Comparison of ENCODE assay signal across 15 cellular contexts in genomic region chr2:96801464-96802280, GRCh38. TPM values are rescaled to one million over a fixed set of nuclear protein-coding genes. Genes with fewer than 3 reads are reported as not detected.
DNase-seq lines count a peak whose midpoint lies in the region; ATAC-seq, FAIRE-seq and TF ChIP-seq lines count a peak whose summit lies in the region.
"Had no signal": no experiment of that assay in that cellular context is flagged by ENCODE, and none has a peak within 500 bp of the region (broad histone marks: within the 10 kb centered on the region; RNA-seq: fewer than 3 reads in every experiment).

No MANE protein-coding gene starts in this region.

- H3K36me3 ChIP-seq in BLaER1 (peaks cover 67% of the 10 kb centered on the region), SJCRH30 (no peaks in the 10 kb centered on the region; the same call in 1 of the 2 replicates), H1 (ENCODE audit: control insufficient read depth in 2 of 4, insufficient read depth in 4 of 4, low read length in 3 of 4) (peaks cover 0 to 6% (median 5%) of the 10 kb centered on the region in 4 experiments; a peak in 3 of 8 replicates)
- H3K36me3 ChIP-seq: neutrophil had no signal

- 0 out of 2 replicates have a peak overlapping the region, but pooled peaks have one; percentile 54 for H3K27ac ChIP-seq in BLaER1
- peak overlapping the region; percentile 47 for H3K27ac ChIP-seq in SJCRH30
- peak overlapping the region; percentile 68; the same call in 1 of the 2 replicates for H3K27ac ChIP-seq in H1 (ENCODE audit: low read depth, low read length)
- H3K27ac ChIP-seq: colonic mucosa, GM23248, HL-60, neutrophil, thoracic aorta had no signal

- no peak for TF ChIP-seq EP300 in H1 (IDR thresholded peaks at IDR 0.05; ENCODE audit: borderline replicate concordance in 1 of 2, low read depth in 2 of 2, low read length in 2 of 2)

- peak overlapping the region; percentile 84 for H2BK5ac ChIP-seq in H1 (ENCODE audit: low read depth, low read length)

- peak overlapping the region; percentile 86 for H3K56ac ChIP-seq in H1 (replicated peaks; ENCODE audit: insufficient read length, low read depth, low read length)

- WGBS in H1 (ENCODE audit: extremely low coverage in 1 of 2, insufficient coverage in 1 of 2, insufficient read length in 1 of 2, insufficient replicate concordance in 2 of 2, low coverage in 1 of 2, low lambda C conversion rate in 2 of 2, missing lambda C conversion rate in 1 of 2), 2 experiments: 89% methylated on average over 4 of the region's 4 CpGs; no CpG with 5 or more reads in 1 of the 2 experiments

- H3K4me1 ChIP-seq in BLaER1 (peaks cover 31% of the 10 kb centered on the region), SJCRH30 (no peaks in the 10 kb centered on the region), H1 (replicated peaks in 1 of 4; ENCODE audit: control insufficient read depth in 3 of 4, insufficient read depth in 4 of 4, low read length in 3 of 4) (no peaks in the 10 kb centered on the region; a peak in 2 of 7 replicates)
- H3K4me1 ChIP-seq: colonic mucosa had no signal

- H2BK12ac ChIP-seq in H1 (ENCODE audit: low read depth, low read length): peak overlapping the region; percentile 93

- no peak for TF ChIP-seq POLR2A in H1 (IDR thresholded peaks at IDR 0.05; ENCODE audit: control extremely low read depth in 1 of 2, low read depth in 2 of 2, low read length in 2 of 2)

- H2AFZ ChIP-seq in H1 (ENCODE audit: low read length): no peak overlapping the region
- H2AFZ ChIP-seq: GM23248 had no signal

- peaks cover 7% of the 10 kb centered on the region; the same call in 1 of the 2 replicates for H3K23me2 ChIP-seq in H1 (ENCODE audit: low read depth, low read length)

- H3K27me3 ChIP-seq in BLaER1 (no peaks in the 10 kb centered on the region), SJCRH30 (no peaks in the 10 kb centered on the region), H1 (replicated peaks in 1 of 4; ENCODE audit: control insufficient read depth in 3 of 4, extremely low read depth in 1 of 4, insufficient read depth in 3 of 4, low read length in 3 of 4) (no peaks in the 10 kb centered on the region)
- H3K27me3 ChIP-seq: colonic mucosa, neutrophil had no signal

- no peak overlapping the region for H4K91ac ChIP-seq in H1 (replicated peaks; ENCODE audit: insufficient read length, low read length)

- peak overlapping the region; percentile 40; the same call in 1 of the 2 replicates for H2BK15ac ChIP-seq in H1 (ENCODE audit: low read length)

- H3K9me3 ChIP-seq in BLaER1 (no peaks in the 10 kb centered on the region; the same call in 1 of the 2 replicates), SJCRH30 (replicated peaks) (no peaks in the 10 kb centered on the region), H1 (ENCODE audit: insufficient read depth in 2 of 2, low read depth in 1 of 2, low read length in 1 of 2) (no peaks in the 10 kb centered on the region)
- H3K9me3 ChIP-seq: colonic mucosa, neutrophil, thoracic aorta had no signal

- no peak overlapping the region for H3K14ac ChIP-seq in H1 (ENCODE audit: insufficient read length)

- peak overlapping the region; percentile 56; the same call in 1 of the 2 replicates for H3K18ac ChIP-seq in H1 (ENCODE audit: extremely low read depth, low read length)

- no peaks in the 10 kb centered on the region for H3K79me2 ChIP-seq in H1 (ENCODE audit: control insufficient read depth in 1 of 2, insufficient read depth in 2 of 2, low read length in 2 of 2)

- POLR2A ChIA-PET in H1 (lab: Charles Lee; ENCODE audit: partially characterized antibody): interaction anchor here (1.8 kb wide), 1 partner anchor 8 kb away, joined by 6 read pairs; no protein-coding TSS in a partner anchor

- no peak for ATAC-seq in GM21737 (IDR thresholded peaks at IDR 0.05; ENCODE audit: unreplicated experiment)

- peak overlapping the region; percentile 99; the same call in 1 of the 2 replicates for H2AK5ac ChIP-seq in H1 (ENCODE audit: low read depth, low read length)

- no peak overlapping the region for H3K23ac ChIP-seq in H1 (ENCODE audit: insufficient read length)

- H3K79me1 ChIP-seq in H1 (ENCODE audit: low read depth, low read length): no peaks in the 10 kb centered on the region

- FAIRE-seq in GM18507 (lab: Jason Lieb, UNC) (peak; percentile 31), H1 (lab: Jason Lieb, UNC) (peak; percentile 98)
- FAIRE-seq: small intestine, TTC549 had no signal

- no peak for TF ChIP-seq RAD21 in H1 (IDR thresholded peaks at IDR 0.05 in 1 of 2, conservative IDR thresholded peaks at IDR 0.05 in 1 of 2; ENCODE audit: low read depth in 2 of 2, low read length in 2 of 2)

- H3K4me2 ChIP-seq in BLaER1 (peak overlapping the region; percentile 71; the same call in 1 of the 2 replicates), H1 (ENCODE audit: insufficient read depth in 1 of 2, low read depth in 2 of 2, low read length in 2 of 2) (no peak overlapping the region)

- peak overlapping the region; percentile 94 for H2BK20ac ChIP-seq in H1 (ENCODE audit: low read length)

- H4K8ac ChIP-seq in H1 (ENCODE audit: extremely low read depth, insufficient read depth, low read length): 0 out of 2 replicates have a peak overlapping the region, but pooled peaks have one; percentile 53

- H3K4ac ChIP-seq in H1 (replicated peaks; ENCODE audit: insufficient read length, low read depth, low read length): peak overlapping the region; percentile 38

- DNase-seq in GM18507 (ENCODE audit: extremely low spot score, insufficient read length, low read depth) (no peak), SJCRH30 (peak; percentile 23 to 50), H1 (ENCODE audit: low read depth in 1 of 2, low spot score in 2 of 2) (no peak), germinal center (ENCODE audit: low spot score) (no peak), NCI-H1092 (lab: John Stamatoyannopoulos, UW) (no peak), KG1 (lab: John Stamatoyannopoulos, UW) (no peak)

- no peak overlapping the region for H3K4me3 ChIP-seq in BLaER1
- no peak overlapping the region for H3K4me3 ChIP-seq in SJCRH30
- no peak overlapping the region for H3K4me3 ChIP-seq in H1 (ENCODE audit: extremely low read depth in 1 of 4, insufficient read depth in 2 of 4, low read depth in 3 of 4, low read length in 4 of 4)
- H3K4me3 ChIP-seq: colonic mucosa, GM23248, thoracic aorta had no signal

- H2BK120ac ChIP-seq in H1 (replicated peaks; ENCODE audit: low read depth, low read length): no peak overlapping the region

- H3K9ac ChIP-seq in BLaER1 (0 out of 2 replicates have a peak overlapping the region, but pooled peaks have one; percentile 42), H1 (replicated peaks in 1 of 4; ENCODE audit: extremely low read depth in 1 of 4, low read depth in 3 of 4, low read length in 3 of 4) (peak overlapping the region in 1 of 4 experiments; percentile 9; a peak in 2 of 7 replicates)
- H3K9ac ChIP-seq: GM23248 had no signal

- H4K20me1 ChIP-seq in BLaER1 (no peaks in the 10 kb centered on the region), H1 (replicated peaks in 1 of 2; ENCODE audit: control insufficient read depth in 1 of 2, insufficient read depth in 2 of 2, low read length in 2 of 2) (peaks cover 0 to 5% of the 10 kb centered on the region in 2 experiments)

- CTCF ChIA-PET in H1 (lab: Charles Lee; ENCODE audit: partially characterized antibody): interaction anchor here (0.8 to 5.0 kb wide), 16 partner anchors 9 to 293 kb away, joined by 3 to 46 read pairs (median 6); partner anchors contain the start of gene CNNM4

- H4K5ac ChIP-seq in H1 (ENCODE audit: insufficient read length, low read depth, low read length): no peak overlapping the region

- TF ChIP-seq CTCF in H1 (IDR thresholded peaks at IDR 0.05; ENCODE audit: control extremely low read depth in 1 of 3, insufficient read depth in 1 of 3, low read depth in 1 of 3, low read length in 3 of 3): no peak

RNA-seq across cellular contexts. Expression of gene CNNM3, which starts 14.4 kb away (rescaled TPM):
- total RNA-seq in SJCRH30 (2014; rRNA removed; shearing (Covaris generic)): 9.1 and 9.3 TPM in 2 replicates
- 29.2 and 29.9 TPM in 2 replicates for total RNA-seq in H1 (2021; fragmentation: NEBNext Ultra II Directional; extraction: Animal tissue kit (Norgen Biotek cat#: 25700))
- 29.1 and 39.0 TPM in 2 replicates for polyA plus RNA-seq in H1 (2011; rRNA removed)
- 19.0 TPM for polyA plus RNA-seq in H1 (2011; cell fraction: cytosol; rRNA removed)
- 60.7 TPM for polyA plus RNA-seq in H1 (2011; cell fraction: nucleus; rRNA removed)
- polyA plus RNA-seq in H1 (2012, experiment 1 of 2): 16.3 to 26.5 TPM (median 21.7 TPM) in 4 replicates
- polyA plus RNA-seq in H1 (2012, experiment 2 of 2): 16.7 TPM
- polyA plus RNA-seq in H1 (2013, experiment 1 of 2): 30.0 TPM
- 28.7 TPM for polyA plus RNA-seq in H1 (2013, experiment 2 of 2)
- 39.0 and 41.6 TPM in 2 replicates for polyA minus RNA-seq in H1 (2011; rRNA and poly(A)+ RNA removed)
- polyA minus RNA-seq in H1 (2011; cell fraction: cytosol; rRNA and poly(A)+ RNA removed): 27.4 TPM
- polyA minus RNA-seq in H1 (2011; cell fraction: nucleus; rRNA and poly(A)+ RNA removed): 42.5 TPM

RNA-seq across cellular contexts. Expression of gene CNNM4, which starts 41.0 kb away (rescaled TPM):
- 3.7 and 4.3 TPM in 2 replicates for total RNA-seq in SJCRH30 (2014; rRNA removed; shearing (Covaris generic))
- 10.7 and 11.0 TPM in 2 replicates for total RNA-seq in H1 (2021; fragmentation: NEBNext Ultra II Directional; extraction: Animal tissue kit (Norgen Biotek cat#: 25700))
- 10.3 and 13.0 TPM in 2 replicates for polyA plus RNA-seq in H1 (2011; rRNA removed)
- polyA plus RNA-seq in H1 (2011; cell fraction: cytosol; rRNA removed): 9.1 TPM
- 14.5 TPM for polyA plus RNA-seq in H1 (2011; cell fraction: nucleus; rRNA removed)
- polyA plus RNA-seq in H1 (2012, experiment 1 of 2): 7.8 to 10.7 TPM (median 8.8 TPM) in 4 replicates
- polyA plus RNA-seq in H1 (2012, experiment 2 of 2): 9.7 TPM
- polyA plus RNA-seq in H1 (2013, experiment 1 of 2): 14.0 TPM
- 14.7 TPM for polyA plus RNA-seq in H1 (2013, experiment 2 of 2)
- 19.8 and 22.7 TPM in 2 replicates for polyA minus RNA-seq in H1 (2011; rRNA and poly(A)+ RNA removed)
- 13.0 TPM for polyA minus RNA-seq in H1 (2011; cell fraction: cytosol; rRNA and poly(A)+ RNA removed)
- 11.9 TPM for polyA minus RNA-seq in H1 (2011; cell fraction: nucleus; rRNA and poly(A)+ RNA removed)

RNA-seq across cellular contexts. Expression of gene ANKRD23, which starts 42.1 kb away (rescaled TPM):
- total RNA-seq in SJCRH30 (2014; rRNA removed; shearing (Covaris generic)): 0.58 and 1.1 TPM in 2 replicates
- total RNA-seq in H1 (2021; fragmentation: NEBNext Ultra II Directional; extraction: Animal tissue kit (Norgen Biotek cat#: 25700)): 2.9 and 3.5 TPM in 2 replicates
- 3.4 and 4.8 TPM in 2 replicates for polyA plus RNA-seq in H1 (2011; rRNA removed)
- polyA plus RNA-seq in H1 (2011; cell fraction: cytosol; rRNA removed): 3.9 TPM
- polyA plus RNA-seq in H1 (2011; cell fraction: nucleus; rRNA removed): 29.4 TPM
- 2.3 to 5.8 TPM (median 3.8 TPM) in 4 replicates for polyA plus RNA-seq in H1 (2012, experiment 1 of 2)
- polyA plus RNA-seq in H1 (2012, experiment 2 of 2): 2.0 TPM
- 2.5 TPM for polyA plus RNA-seq in H1 (2013, experiment 1 of 2)
- polyA plus RNA-seq in H1 (2013, experiment 2 of 2): 2.4 TPM
- 2.6 and 3.1 TPM in 2 replicates for polyA minus RNA-seq in H1 (2011; rRNA and poly(A)+ RNA removed)
- polyA minus RNA-seq in H1 (2011; cell fraction: cytosol; rRNA and poly(A)+ RNA removed): 2.9 TPM
- polyA minus RNA-seq in H1 (2011; cell fraction: nucleus; rRNA and poly(A)+ RNA removed): 3.9 TPM

RNA-seq across cellular contexts. Expression of gene ANKRD39, which starts 56.1 kb away (rescaled TPM):
- total RNA-seq in SJCRH30 (2014; rRNA removed; shearing (Covaris generic)): 7.7 and 7.8 TPM in 2 replicates
- total RNA-seq in H1 (2021; fragmentation: NEBNext Ultra II Directional; extraction: Animal tissue kit (Norgen Biotek cat#: 25700)): 18.5 and 19.7 TPM in 2 replicates
- 21.3 and 22.9 TPM in 2 replicates for polyA plus RNA-seq in H1 (2011; rRNA removed)
- 18.1 TPM for polyA plus RNA-seq in H1 (2011; cell fraction: cytosol; rRNA removed)
- polyA plus RNA-seq in H1 (2011; cell fraction: nucleus; rRNA removed): 36.1 TPM
- 15.8 to 18.8 TPM (median 16.9 TPM) in 4 replicates for polyA plus RNA-seq in H1 (2012, experiment 1 of 2)
- polyA plus RNA-seq in H1 (2012, experiment 2 of 2): 21.7 TPM
- 18.2 TPM for polyA plus RNA-seq in H1 (2013, experiment 1 of 2)
- polyA plus RNA-seq in H1 (2013, experiment 2 of 2): 18.1 TPM
- polyA minus RNA-seq in H1 (2011; rRNA and poly(A)+ RNA removed): 6.8 and 7.2 TPM in 2 replicates
- polyA minus RNA-seq in H1 (2011; cell fraction: cytosol; rRNA and poly(A)+ RNA removed): 5.2 TPM
- 10.3 TPM for polyA minus RNA-seq in H1 (2011; cell fraction: nucleus; rRNA and poly(A)+ RNA removed)

Comparison
In these comparisons a context has a peak if more than half of its experiments do, and no peak if none do; other contexts are left out.
1. DNase-seq: peak in SJCRH30 (2 of 2); none in GM18507 (single experiment), H1 (0 of 2), germinal center (single experiment), NCI-H1092 (single experiment) and KG1 (single experiment).
2. Peak in every context shown above with its lines, with median percentiles within 50 percentile points of each other: H3K27ac ChIP-seq.